In genomic region chr11:120317689-120318195, GRCh38 we compare ENCODE assay signal across 17 cellular contexts. TPM values are rescaled to one million over a fixed set of nuclear protein-coding genes. Genes with fewer than 3 reads are reported as not detected.
DNase-seq lines count a peak whose midpoint lies in the region; ATAC-seq and TF ChIP-seq lines count a peak whose summit lies in the region.
"Had no signal": no experiment of that assay in that cellular context is flagged by ENCODE, and none has a peak within 500 bp of the region (broad histone marks: within the 10 kb centered on the region; RNA-seq: fewer than 3 reads in every experiment).

No MANE protein-coding gene starts in this region.

- WGBS in esophagus squamous epithelium, 2 donors: 78 to 89% methylated on average over 7 of the region's 7 CpGs

- H3K4me1 Mint-ChIP-seq in natural killer cell treated with Interleukin-12 subunit alpha and Interleukin-12 subunit beta and Interleukin-15 and Interleukin-18, amount 100 ng/mL, for 72 hours (ENCODE audit: low read depth in 2 of 2): no peaks in the 10 kb centered on the region
- H3K4me1 Mint-ChIP-seq in natural killer cell: no peaks in the 10 kb centered on the region
- H3K4me1 Mint-ChIP-seq: stimulated activated memory B cell treated with anti-CD40 and anti-IgM and Interleukin-4, amounts not matched to agents 10 μg/mL and 1 μg/mL and 100 μg/mL, for 72 hours had no signal

- no peaks in the 10 kb centered on the region for H3K9me3 Mint-ChIP-seq in natural killer cell treated with Interleukin-12 subunit alpha and Interleukin-12 subunit beta and Interleukin-15 and Interleukin-18, amount 100 ng/mL, for 72 hours
- no peaks in the 10 kb centered on the region for H3K9me3 Mint-ChIP-seq in natural killer cell
- H3K9me3 Mint-ChIP-seq: activated naive CD4-positive, alpha-beta T cell treated with anti-CD3 and anti-CD28 coated beads, Interleukin-2, amount 50 U/mL, for 72 hours; activated T-cell treated with anti-CD3 and anti-CD28 coated beads, Interleukin-2, amount 50 U/mL, for 72 hours; dendritic cell treated with granulocyte-macrophage colony-stimulating factor and Interleukin-4, amounts not matched to agents 40 ng/mL and 50 ng/mL, for 4 days; stimulated activated memory B cell treated with anti-CD40 and anti-IgM and Interleukin-4, amounts not matched to agents 10 μg/mL and 1 μg/mL and 100 μg/mL, for 72 hours had no signal

- no peak for TF ChIP-seq POLR2A in esophagus squamous epithelium (IDR thresholded peaks at IDR 0.05)

- no peak overlapping the region for H3K4me3 ChIP-seq in esophagus squamous epithelium
- no peak overlapping the region for H3K4me3 ChIP-seq in skin epidermis
- H3K4me3 ChIP-seq: body of pancreas had no signal

- H3K9me3 ChIP-seq in esophagus squamous epithelium: no peaks in the 10 kb centered on the region
- H3K9me3 ChIP-seq: body of pancreas had no signal

- H3K27ac ChIP-seq in esophagus squamous epithelium: peak overlapping the region; percentile 83 to 90 (median 84)
- peak overlapping the region in 19 of 21 experiments; percentile 26 to 89 (median 70) for H3K27ac ChIP-seq in skin epidermis

- no peaks in the 10 kb centered on the region for H3K27me3 ChIP-seq in esophagus squamous epithelium
- H3K27me3 ChIP-seq: body of pancreas had no signal

- H3K4me3 Mint-ChIP-seq in natural killer cell treated with Interleukin-12 subunit alpha and Interleukin-12 subunit beta and Interleukin-15 and Interleukin-18, amount 100 ng/mL, for 72 hours: no peak overlapping the region
- H3K4me3 Mint-ChIP-seq in natural killer cell: no peak overlapping the region
- H3K4me3 Mint-ChIP-seq: activated CD8-positive, alpha-beta T cell treated with anti-CD3 and anti-CD28 coated beads, Interleukin-2, amount 10 ng/mL, durations not matched to agents 7 days and 5 days; activated T-cell treated with anti-CD3 and anti-CD28 coated beads, Interleukin-2, amount 50 U/mL, for 72 hours; dendritic cell treated with granulocyte-macrophage colony-stimulating factor and Interleukin-4, amounts not matched to agents 40 ng/mL and 50 ng/mL, for 4 days; stimulated activated memory B cell treated with anti-CD40 and anti-IgM and Interleukin-4, amounts not matched to agents 10 μg/mL and 1 μg/mL and 100 μg/mL, for 72 hours; T-helper 17 cell had no signal

- peaks cover 0 to 42% (median 22%) of the 10 kb centered on the region in 3 donors for H3K4me1 ChIP-seq in esophagus squamous epithelium

- intact Hi-C loops in natural killer cell (cut with micrococcal nuclease): no loop called here
- intact Hi-C loops in esophagus squamous epithelium (cut with DNase I): no loop called here

- H3K27me3 Mint-ChIP-seq in natural killer cell treated with Interleukin-12 subunit alpha and Interleukin-12 subunit beta and Interleukin-15 and Interleukin-18, amount 100 ng/mL, for 72 hours: peaks cover 30 to 35% of the 10 kb centered on the region in 2 donors
- H3K27me3 Mint-ChIP-seq in natural killer cell (ENCODE audit: low read depth in 2 of 2): peaks cover 36 to 44% of the 10 kb centered on the region in 2 donors

- DNase-seq in natural killer cell treated with Interleukin-12 subunit alpha and Interleukin-12 subunit beta and Interleukin-15 and Interleukin-18, amount 100 ng/mL, for 72 hours (ENCODE audit: low spot score): peak; percentile 8
- no peak for DNase-seq in natural killer cell
- no peak for DNase-seq in esophagus squamous epithelium (lab: John Stamatoyannopoulos, UW)
- no peak for DNase-seq in medulla oblongata (ENCODE audit: extremely low spot score)
- DNase-seq in glomerular visceral epithelial cell (ENCODE audit: extremely low spot score): no peak
- no peak for DNase-seq in activated CD4-positive, alpha-beta T cell treated with anti-CD3 and anti-CD28 coated beads, Interleukin-2, amount 50 U/mL, for 48 hours
- DNase-seq: ACHN; activated CD8-positive, alpha-beta T cell treated with anti-CD3 and anti-CD28 coated beads, Interleukin-2, amount 10 ng/mL, durations not matched to agents 7 days and 5 days; activated T-cell treated with anti-CD3 and anti-CD28 coated beads, Interleukin-2, amount 50 U/mL, for 72 hours; body of pancreas; NCI-H524 treated with DMSO at 0.1 percent for 48 hours; T-helper 17 cell had no signal

- no peak for ATAC-seq in natural killer cell treated with Interleukin-12 subunit alpha and Interleukin-12 subunit beta and Interleukin-15 and Interleukin-18, amount 100 ng/mL, for 72 hours
- no peak for ATAC-seq in natural killer cell
- ATAC-seq in GM18519 (IDR thresholded peaks at IDR 0.05; ENCODE audit: low FRiP score, unreplicated experiment): no peak
- ATAC-seq: activated CD8-positive, alpha-beta T cell treated with anti-CD3 and anti-CD28 coated beads, Interleukin-2, amount 10 ng/mL, durations not matched to agents 7 days and 5 days; activated naive CD4-positive, alpha-beta T cell treated with anti-CD3 and anti-CD28 coated beads, Interleukin-2, amount 50 U/mL, for 72 hours; activated T-cell treated with anti-CD3 and anti-CD28 coated beads, Interleukin-2, amount 50 U/mL, for 72 hours; stimulated activated memory B cell treated with anti-CD40 and anti-IgM and Interleukin-4, amounts not matched to agents 10 μg/mL and 1 μg/mL and 100 μg/mL, for 72 hours; T-helper 17 cell had no signal

- no peaks in the 10 kb centered on the region for H3K36me3 Mint-ChIP-seq in natural killer cell treated with Interleukin-12 subunit alpha and Interleukin-12 subunit beta and Interleukin-15 and Interleukin-18, amount 100 ng/mL, for 72 hours
- no peaks in the 10 kb centered on the region for H3K36me3 Mint-ChIP-seq in natural killer cell
- H3K36me3 Mint-ChIP-seq: activated naive CD4-positive, alpha-beta T cell treated with anti-CD3 and anti-CD28 coated beads, Interleukin-2, amount 50 U/mL, for 72 hours; stimulated activated memory B cell treated with anti-CD40 and anti-IgM and Interleukin-4, amounts not matched to agents 10 μg/mL and 1 μg/mL and 100 μg/mL, for 72 hours had no signal

- H3K27ac Mint-ChIP-seq in natural killer cell treated with Interleukin-12 subunit alpha and Interleukin-12 subunit beta and Interleukin-15 and Interleukin-18, amount 100 ng/mL, for 72 hours: no peak overlapping the region
- H3K27ac Mint-ChIP-seq in natural killer cell: no peak overlapping the region
- H3K27ac Mint-ChIP-seq: activated CD8-positive, alpha-beta T cell treated with anti-CD3 and anti-CD28 coated beads, Interleukin-2, amount 10 ng/mL, durations not matched to agents 7 days and 5 days; activated naive CD4-positive, alpha-beta T cell treated with anti-CD3 and anti-CD28 coated beads, Interleukin-2, amount 50 U/mL, for 72 hours; activated T-cell treated with anti-CD3 and anti-CD28 coated beads, Interleukin-2, amount 50 U/mL, for 72 hours; dendritic cell treated with granulocyte-macrophage colony-stimulating factor and Interleukin-4, amounts not matched to agents 40 ng/mL and 50 ng/mL, for 4 days; stimulated activated memory B cell treated with anti-CD40 and anti-IgM and Interleukin-4, amounts not matched to agents 10 μg/mL and 1 μg/mL and 100 μg/mL, for 72 hours; T-helper 17 cell had no signal

- no peak for TF ChIP-seq CTCF in natural killer cell (IDR thresholded peaks at IDR 0.05)
- TF ChIP-seq CTCF in esophagus squamous epithelium (IDR thresholded peaks at IDR 0.05): no peak

- no peaks in the 10 kb centered on the region for H3K36me3 ChIP-seq in esophagus squamous epithelium

RNA-seq across cellular contexts. Expression of gene TLCD5, which starts 7.4 kb away (rescaled TPM):
- under 1 TPM; 0.26 to 0.33 TPM for total RNA-seq in natural killer cell treated with Interleukin-12 subunit alpha and Interleukin-12 subunit beta and Interleukin-15 and Interleukin-18, amount 100 ng/mL, for 72 hours
- total RNA-seq in natural killer cell (not detected), esophagus squamous epithelium (1 to 10 TPM in 1 of 4 donors, under 1 TPM in 3; 0.23 to 3.2 (median 0.43) TPM)

RNA-seq across cellular contexts. Expression of gene ARHGEF12, which starts 18.5 kb away (rescaled TPM):
- total RNA-seq in natural killer cell treated with Interleukin-12 subunit alpha and Interleukin-12 subunit beta and Interleukin-15 and Interleukin-18, amount 100 ng/mL, for 72 hours: 10 to 100 TPM; 27.1 to 38.2 TPM
- total RNA-seq in natural killer cell (10 to 100 TPM; 38.4 to 52.3 (median 42.1) TPM), esophagus squamous epithelium (100 to 1,000 TPM in 1 of 4 donors, 10 to 100 TPM in 3; 57.4 to 106 (median 70.7) TPM)
